9 cellular contexts compared by ENCODE assay signal in the genomic region with DNA sequence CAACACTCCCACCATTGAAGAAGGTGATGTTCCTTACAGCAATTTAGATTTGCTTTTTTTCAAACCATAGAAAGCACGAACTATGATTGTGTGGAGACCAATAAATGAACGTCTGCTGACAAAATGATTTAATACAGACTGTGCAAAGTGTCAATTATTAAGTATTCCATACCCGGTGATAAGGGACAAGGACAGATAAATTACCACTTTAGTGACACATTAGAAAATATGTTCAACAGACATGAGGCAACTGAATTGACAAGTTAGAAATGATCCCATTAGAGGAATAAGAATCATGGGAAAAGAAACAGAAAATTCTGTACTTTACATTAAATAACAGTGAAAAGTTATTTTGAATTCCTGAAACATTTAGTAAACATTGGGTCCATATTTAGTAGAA.
"Had no signal": no experiment of that assay in that cellular context is flagged by ENCODE, and none has a peak within 500 bp of the region (broad histone marks: within the 10 kb centered on the region; RNA-seq: fewer than 3 reads in every experiment).

No MANE protein-coding gene starts in this region.

- H2AFZ ChIP-seq: GM23248, GM23338 had no signal

- H3K36me3 ChIP-seq: HAP-1 had no signal

- H3K4me1 ChIP-seq: HAP-1 had no signal

- H3K9me3 Mint-ChIP-seq: GM23338, H9 had no signal

- H3K27ac ChIP-seq: GM23248 had no signal

- H3K4me2 ChIP-seq: GM23338 had no signal

- H3K4me1 Mint-ChIP-seq: GM23338, H9 had no signal

- H3K9me3 ChIP-seq: HAP-1 had no signal

- H3K4me3 Mint-ChIP-seq: GM23338, H9, HFFc6 had no signal

- H3K9ac ChIP-seq: GM23248 had no signal

- ATAC-seq: GM23338, HCT116 had no signal

- H3K4me3 ChIP-seq: GM23248, GM23338, HAP-1 had no signal

- H3K27ac Mint-ChIP-seq: GM23338, H9, HFFc6 had no signal

- DNase-seq: GM23248, GOT3, H7, H9, HCEC 1CT, HFFc6 had no signal
